ENCODE assay signal across 8 cellular contexts in the genomic region with DNA sequence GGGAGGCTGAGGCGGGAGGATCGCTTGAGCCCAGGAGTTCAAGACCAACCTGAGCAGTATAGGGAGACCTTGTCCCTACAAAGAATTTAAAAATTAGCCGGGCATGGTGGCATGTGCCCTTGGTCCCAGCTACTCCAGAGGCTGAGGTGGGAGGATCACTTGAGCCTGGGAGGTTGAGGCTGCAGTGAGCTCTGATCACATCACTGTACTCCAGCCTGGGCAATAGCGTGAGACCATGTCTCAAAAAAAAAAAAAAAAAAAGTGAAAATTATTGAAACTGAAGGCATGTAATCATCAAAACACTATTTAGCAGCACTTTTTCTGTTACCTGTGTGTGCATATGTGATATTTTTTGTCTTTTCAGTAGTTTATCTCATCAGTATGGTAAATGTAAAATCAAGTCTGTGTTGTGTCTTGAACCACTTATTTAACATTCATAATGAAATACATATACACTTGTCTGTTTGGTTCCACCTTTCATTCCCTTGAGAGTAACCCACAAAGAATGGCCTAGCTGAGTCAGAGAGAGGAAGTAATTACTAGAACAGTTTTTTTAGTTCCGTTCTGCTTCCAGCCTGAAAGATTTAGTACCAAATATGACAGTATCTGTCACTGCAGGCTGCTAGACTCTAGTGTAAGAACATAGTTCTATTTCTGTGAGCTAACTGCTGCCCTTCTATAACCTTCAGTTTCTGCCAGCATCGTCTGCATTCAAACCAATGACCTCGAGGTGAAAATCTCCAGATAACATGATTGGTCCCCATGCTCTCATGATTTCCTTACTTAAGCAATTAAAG.
DNase-seq lines count a peak whose midpoint lies in the region; ATAC-seq and TF ChIP-seq lines count a peak whose summit lies in the region.

No MANE protein-coding gene starts in this region.

- H3K27me3 ChIP-seq in cardiac muscle cell, result no peaks in the 10 kb centered on the region
- no peaks in the 10 kb centered on the region for H3K27me3 ChIP-seq in prostate gland (replicated peaks; ENCODE audit: insufficient read depth)

- peak; percentile 97 for ATAC-seq in GM19023 (IDR thresholded peaks at IDR 0.05; ENCODE audit: unreplicated experiment)
- peak; percentile 98 for ATAC-seq in HG03066 (IDR thresholded peaks at IDR 0.05; ENCODE audit: low read depth, unreplicated experiment)

- 71% methylated on average over 7 of the region's 7 CpGs for WGBS in prostate gland

- POLR2A ChIA-PET in AG04449 (lab: Yijun Ruan, JAX), result no interaction called here

- intact Hi-C loops in prostate gland (cut with DNase I), result no loop called here

- no peaks in the 10 kb centered on the region for H3K9me3 ChIP-seq in cardiac muscle cell (ENCODE audit: low read depth)
- H3K9me3 ChIP-seq in prostate gland, result no peaks in the 10 kb centered on the region

- CTCF ChIA-PET in AG04449 (lab: Yijun Ruan, JAX), result interaction anchor here (0.6 to 3.7 kb wide), 5 partner anchors 12 to 195 kb away, joined by 3 to 34 read pairs (median 5); no protein-coding TSS in a partner anchor

- no peak for TF ChIP-seq POLR2A in prostate gland (IDR thresholded peaks at IDR 0.05)

- H3K36me3 ChIP-seq in cardiac muscle cell (peaks cover 9% of the 10 kb centered on the region), prostate gland (no peaks in the 10 kb centered on the region)

- H3K4me3 ChIP-seq in AG04449 (ENCODE audit: low read depth, low read length), result no peak overlapping the region
- no peak overlapping the region for H3K4me3 ChIP-seq in cardiac muscle cell
- H3K4me3 ChIP-seq in prostate gland, result no peak overlapping the region

- DNase-seq in AG04449 (ENCODE audit: low read depth, low spot score) (peak; percentile 3), SIG-M5 treated with dmso at 0.1 percent for 504 hours (lab: John Stamatoyannopoulos, UW; ENCODE audit: unreplicated experiment) (peak; percentile 81), cardiac muscle cell (ENCODE audit: low read depth in 1 of 2, low spot score in 1 of 2) (peak; percentile 36 to 56), hypothalamus (lab: John Stamatoyannopoulos, UW) (no peak), prostate gland (ENCODE audit: low spot score) (no peak)
- DNase-seq in stimulated activated CD4-positive, alpha-beta T cell treated with anti-CD3 and anti-CD28 coated beads, Interleukin-1b, Interleukin-23, amount 100 ng/mL, for 48 hours, result no peak

- H3K27ac ChIP-seq in cardiac muscle cell (peak overlapping the region; percentile 82), prostate gland (no peak overlapping the region)

- H3K4me1 ChIP-seq in cardiac muscle cell (ENCODE audit: low read depth), result peaks cover 33% of the 10 kb centered on the region
- H3K4me1 ChIP-seq in prostate gland (replicated peaks), result no peaks in the 10 kb centered on the region

- TF ChIP-seq CTCF in AG04449 (IDR thresholded peaks at IDR 0.05; ENCODE audit: insufficient read depth, low read length, missing control alignments) (no peak), cardiac muscle cell (IDR thresholded peaks at IDR 0.05; ENCODE audit: low read depth, low read length) (no peak), prostate gland (IDR thresholded peaks at IDR 0.05) (no peak)

Comparison
In these comparisons a context has a peak if more than half of its experiments do, and no peak if none do; other contexts are left out.
1. DNase-seq: peak in AG04449 (single experiment), SIG-M5 treated with dmso at 0.1 percent for 504 hours (single experiment) and cardiac muscle cell (2 of 2); none in hypothalamus (0 of 51), stimulated activated CD4-positive, alpha-beta T cell treated with anti-CD3 and anti-CD28 coated beads, Interleukin-1b, Interleukin-23, amount 100 ng/mL, for 48 hours (single experiment) and prostate gland (single experiment).